In the genomic region with DNA sequence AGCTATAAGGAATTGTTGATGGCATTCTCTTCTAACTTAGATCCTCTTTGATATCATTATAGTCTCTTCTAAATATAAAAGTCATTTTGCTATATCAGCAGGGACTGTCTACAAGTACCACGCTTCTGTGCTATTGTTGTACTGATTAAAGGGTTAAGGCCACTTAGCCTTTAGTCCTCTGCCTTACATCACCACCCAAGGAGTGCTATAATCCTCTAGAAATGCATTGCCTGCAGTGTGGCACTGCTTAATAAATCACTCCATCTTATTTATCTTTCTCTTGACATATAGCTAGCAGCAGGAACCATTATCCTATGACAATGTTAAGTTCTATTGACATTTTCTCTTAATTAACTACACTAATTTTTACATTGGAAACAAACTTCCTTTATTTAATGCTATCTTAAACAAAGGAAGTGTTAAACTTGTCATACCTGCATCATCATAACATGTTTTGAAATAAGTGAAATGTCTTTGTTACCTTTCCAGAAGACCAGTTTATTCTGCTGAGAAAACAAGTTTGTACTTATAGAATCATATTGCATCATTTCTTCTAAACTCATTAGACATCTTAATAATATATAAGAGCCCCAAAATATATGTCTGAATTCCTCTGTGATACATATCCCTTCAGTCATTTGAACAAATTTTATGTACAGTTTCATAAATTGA, we compare ENCODE assay signal across 24 cellular contexts.
"Had no signal": no experiment of that assay in that cellular context is flagged by ENCODE, and none has a peak within 500 bp of the region (broad histone marks: within the 10 kb centered on the region; RNA-seq: fewer than 3 reads in every experiment).

No MANE protein-coding gene starts in this region.

- H3K36me3 ChIP-seq: left lung, prostate gland, right atrium auricular region, spleen, vagina had no signal

- H3K4me1 ChIP-seq: foreskin keratinocyte, left lung, prostate gland, right atrium auricular region, spleen, testis, vagina had no signal

- H3K27me3 Mint-ChIP-seq: activated CD4-positive, alpha-beta T cell treated with anti-CD3 and anti-CD28 coated beads, Interleukin-2, amount 10 ng/mL, durations not matched to agents 7 days and 5 days; activated CD8-positive, alpha-beta memory T cell treated with anti-CD3 and anti-CD28 coated beads, Interleukin-2, amount 10 ng/mL, durations not matched to agents 7 days and 5 days; activated CD8-positive, alpha-beta T cell treated with anti-CD3 and anti-CD28 coated beads for 36 hours; activated naive CD4-positive, alpha-beta T cell treated with anti-CD3 and anti-CD28 coated beads, Interleukin-2, amount 10 ng/mL, durations not matched to agents 7 days and 5 days; naive thymus-derived CD4-positive, alpha-beta T cell had no signal

- H3K27ac Mint-ChIP-seq: activated CD4-positive, alpha-beta T cell treated with anti-CD3 and anti-CD28 coated beads, Interleukin-2, amount 10 ng/mL, durations not matched to agents 7 days and 5 days; activated CD8-positive, alpha-beta memory T cell treated with anti-CD3 and anti-CD28 coated beads, Interleukin-2, amount 10 ng/mL, durations not matched to agents 7 days and 5 days; activated CD8-positive, alpha-beta T cell treated with anti-CD3 and anti-CD28 coated beads for 36 hours; activated naive CD4-positive, alpha-beta T cell treated with anti-CD3 and anti-CD28 coated beads, Interleukin-2, amount 10 ng/mL, durations not matched to agents 7 days and 5 days; naive thymus-derived CD4-positive, alpha-beta T cell; type B pancreatic cell had no signal

- H3K4me3 Mint-ChIP-seq: activated CD4-positive, alpha-beta T cell treated with anti-CD3 and anti-CD28 coated beads, Interleukin-2, amount 10 ng/mL, durations not matched to agents 7 days and 5 days; activated CD8-positive, alpha-beta memory T cell treated with anti-CD3 and anti-CD28 coated beads, Interleukin-2, amount 10 ng/mL, durations not matched to agents 7 days and 5 days; activated CD8-positive, alpha-beta T cell treated with anti-CD3 and anti-CD28 coated beads for 36 hours; activated naive CD4-positive, alpha-beta T cell treated with anti-CD3 and anti-CD28 coated beads, Interleukin-2, amount 10 ng/mL, durations not matched to agents 7 days and 5 days; naive thymus-derived CD4-positive, alpha-beta T cell; type B pancreatic cell had no signal

- H3K4me1 Mint-ChIP-seq: activated CD4-positive, alpha-beta T cell treated with anti-CD3 and anti-CD28 coated beads, Interleukin-2, amount 10 ng/mL, durations not matched to agents 7 days and 5 days; activated CD8-positive, alpha-beta memory T cell treated with anti-CD3 and anti-CD28 coated beads, Interleukin-2, amount 10 ng/mL, durations not matched to agents 7 days and 5 days; activated naive CD4-positive, alpha-beta T cell treated with anti-CD3 and anti-CD28 coated beads, Interleukin-2, amount 10 ng/mL, durations not matched to agents 7 days and 5 days; naive thymus-derived CD4-positive, alpha-beta T cell had no signal

- H3K27me3 ChIP-seq: foreskin keratinocyte, left lung, right atrium auricular region, spleen, testis, vagina had no signal

- H3K36me3 Mint-ChIP-seq: activated CD8-positive, alpha-beta memory T cell treated with anti-CD3 and anti-CD28 coated beads, Interleukin-2, amount 10 ng/mL, durations not matched to agents 7 days and 5 days; activated naive CD4-positive, alpha-beta T cell treated with anti-CD3 and anti-CD28 coated beads, Interleukin-2, amount 10 ng/mL, durations not matched to agents 7 days and 5 days; naive thymus-derived CD4-positive, alpha-beta T cell; type B pancreatic cell had no signal

- ATAC-seq: activated CD8-positive, alpha-beta memory T cell treated with anti-CD3 and anti-CD28 coated beads, Interleukin-2, amount 10 ng/mL, durations not matched to agents 7 days and 5 days; activated CD8-positive, alpha-beta T cell treated with anti-CD3 and anti-CD28 coated beads for 36 hours; foreskin keratinocyte; left lung; naive thymus-derived CD4-positive, alpha-beta T cell had no signal

- H3K4me3 ChIP-seq: coronary artery, left lung, lung, prostate gland, right atrium auricular region, spleen, testis, vagina had no signal

- DNase-seq: activated CD4-positive, alpha-beta T cell treated with anti-CD3 and anti-CD28 coated beads, Interleukin-2, amount 10 ng/mL, durations not matched to agents 7 days and 5 days; activated CD4-positive, CD25-positive, alpha-beta regulatory T cell treated with anti-CD3 and anti-CD28 coated beads, Interleukin-2, amount 50 U/mL, for 72 hours; activated CD8-positive, alpha-beta memory T cell treated with anti-CD3 and anti-CD28 coated beads, Interleukin-2, amount 10 ng/mL, durations not matched to agents 7 days and 5 days; activated CD8-positive, alpha-beta T cell treated with anti-CD3 and anti-CD28 coated beads for 36 hours; activated effector memory CD4-positive, alpha-beta T cell treated with anti-CD3 and anti-CD28 coated beads, Interleukin-2, amount 50 U/mL, for 16 hours; activated naive CD4-positive, alpha-beta T cell treated with anti-CD3 and anti-CD28 coated beads, Interleukin-2, amount 10 ng/mL, durations not matched to agents 7 days and 5 days; activated T-cell treated with anti-CD3 and anti-CD28 coated beads for 4 hours; amygdala; cerebellar nuclear complex; erythroblast; left lung; naive thymus-derived CD4-positive, alpha-beta T cell; spleen; stimulated activated CD4-positive, alpha-beta T cell treated with anti-CD3 and anti-CD28 coated beads, Interleukin-4, amount 100 ng/mL, for 1 hour; stimulated activated naive CD4-positive, alpha-beta T cell; testis had no signal

- H3K9me3 Mint-ChIP-seq: activated CD4-positive, alpha-beta T cell treated with anti-CD3 and anti-CD28 coated beads, Interleukin-2, amount 10 ng/mL, durations not matched to agents 7 days and 5 days; activated CD8-positive, alpha-beta T cell treated with anti-CD3 and anti-CD28 coated beads for 36 hours; type B pancreatic cell had no signal

- H3K9me3 ChIP-seq: left lung, prostate gland, right atrium auricular region, testis, vagina had no signal

- H3K27ac ChIP-seq: coronary artery, foreskin keratinocyte, left lung, prostate gland, right atrium auricular region, spleen, testis, vagina, VCaP had no signal
